18 cellular contexts compared by ENCODE assay signal in the genomic region with DNA sequence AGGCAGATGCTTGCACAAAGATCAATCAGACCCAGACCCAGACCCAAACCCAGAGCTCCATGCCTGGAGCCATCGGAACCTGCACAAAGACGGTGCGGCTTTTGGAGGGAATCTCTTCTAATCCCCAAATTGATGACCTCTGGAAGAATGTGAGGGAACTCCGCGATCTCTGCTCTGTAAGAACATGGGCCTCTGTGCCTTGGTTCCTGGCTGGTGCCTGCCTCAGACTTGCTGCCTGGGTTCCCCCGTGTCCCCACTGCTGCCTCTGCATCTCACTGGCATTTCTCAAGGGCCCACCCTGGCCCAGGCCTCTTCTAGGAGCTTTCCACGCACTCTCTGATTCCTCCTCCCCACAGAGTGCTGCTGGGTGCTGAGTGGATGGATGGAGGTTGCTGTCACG.
DNase-seq lines count a peak whose midpoint lies in the region; ATAC-seq, FAIRE-seq and TF ChIP-seq lines count a peak whose summit lies in the region.
"Had no signal": no experiment of that assay in that cellular context is flagged by ENCODE, and none has a peak within 500 bp of the region (broad histone marks: within the 10 kb centered on the region; RNA-seq: fewer than 3 reads in every experiment).

No MANE protein-coding gene starts in this region.

- H3K27me3 Mint-ChIP-seq in activated CD8-positive, alpha-beta memory T cell treated with anti-CD3 and anti-CD28 coated beads, Interleukin-2, amount 10 ng/mL, durations not matched to agents 7 days and 5 days, result no peaks in the 10 kb centered on the region

- no peak for FAIRE-seq in GM12892 (lab: Jason Lieb, UNC)
- FAIRE-seq: G401.6, GM12891, GM18507 had no signal

- DNase-seq in activated CD8-positive, alpha-beta memory T cell treated with anti-CD3 and anti-CD28 coated beads, Interleukin-2, amount 10 ng/mL, durations not matched to agents 7 days and 5 days, result peak; percentile 5
- DNase-seq in coronary artery (ENCODE audit: low spot score) (peak; percentile 36), left lobe of liver (ENCODE audit: low spot score) (peak; percentile 19), GM12892 (ENCODE audit: insufficient read length) (no peak), DMS114 treated with DMSO at 0.1 percent for 48 hours (lab: John Stamatoyannopoulos, UW; ENCODE audit: unreplicated experiment) (no peak)
- DNase-seq in stimulated activated effector memory CD8-positive, alpha-beta T cell treated with anti-CD3 and anti-CD28 coated beads, Interleukin-12 subunit alpha, Interleukin-12 subunit beta, amount 100 ng/mL, for 72 hours (ENCODE audit: low spot score in 2 of 2), result no peak
- DNase-seq: Calu3, DMS53, DND-41 had no signal

- H3K4me1 Mint-ChIP-seq in activated CD8-positive, alpha-beta memory T cell treated with anti-CD3 and anti-CD28 coated beads, Interleukin-2, amount 10 ng/mL, durations not matched to agents 7 days and 5 days, result no peaks in the 10 kb centered on the region
- H3K4me1 Mint-ChIP-seq in stimulated activated effector memory CD8-positive, alpha-beta T cell treated with anti-CD3 and anti-CD28 coated beads, Interleukin-12 subunit alpha, Interleukin-12 subunit beta, amount 100 ng/mL, for 72 hours, result no peaks in the 10 kb centered on the region
- H3K4me1 Mint-ChIP-seq: B cell had no signal

- H3K4me3 ChIP-seq in coronary artery, result no peak overlapping the region
- H3K4me3 ChIP-seq: BLaER1 treated with 17β-estradiol and CSF1 and Interleukin-3, amounts not matched to agents 10 nM and 100 nM; HAP-1 had no signal

- no peak overlapping the region for H3K27ac Mint-ChIP-seq in activated CD8-positive, alpha-beta memory T cell treated with anti-CD3 and anti-CD28 coated beads, Interleukin-2, amount 10 ng/mL, durations not matched to agents 7 days and 5 days
- H3K27ac Mint-ChIP-seq in stimulated activated effector memory CD8-positive, alpha-beta T cell treated with anti-CD3 and anti-CD28 coated beads, Interleukin-12 subunit alpha, Interleukin-12 subunit beta, amount 100 ng/mL, for 72 hours, result peak overlapping the region; percentile 33
- H3K27ac Mint-ChIP-seq: B cell; CD8-positive, alpha-beta T cell had no signal

- peaks cover 4% of the 10 kb centered on the region for H3K9me3 Mint-ChIP-seq in activated CD8-positive, alpha-beta memory T cell treated with anti-CD3 and anti-CD28 coated beads, Interleukin-2, amount 10 ng/mL, durations not matched to agents 7 days and 5 days (ENCODE audit: low read depth)
- no peaks in the 10 kb centered on the region for H3K9me3 Mint-ChIP-seq in stimulated activated effector memory CD8-positive, alpha-beta T cell treated with anti-CD3 and anti-CD28 coated beads, Interleukin-12 subunit alpha, Interleukin-12 subunit beta, amount 100 ng/mL, for 72 hours
- H3K9me3 Mint-ChIP-seq: CD8-positive, alpha-beta T cell had no signal

- no peak overlapping the region for H3K27ac ChIP-seq in coronary artery
- H3K27ac ChIP-seq: BLaER1 treated with 17β-estradiol and CSF1 and Interleukin-3, amounts not matched to agents 10 nM and 100 nM; HL-60 had no signal

- H3K36me3 Mint-ChIP-seq in activated CD8-positive, alpha-beta memory T cell treated with anti-CD3 and anti-CD28 coated beads, Interleukin-2, amount 10 ng/mL, durations not matched to agents 7 days and 5 days, result no peaks in the 10 kb centered on the region
- H3K36me3 Mint-ChIP-seq in stimulated activated effector memory CD8-positive, alpha-beta T cell treated with anti-CD3 and anti-CD28 coated beads, Interleukin-12 subunit alpha, Interleukin-12 subunit beta, amount 100 ng/mL, for 72 hours, result no peaks in the 10 kb centered on the region
- H3K36me3 Mint-ChIP-seq: CD8-positive, alpha-beta T cell had no signal

- no peak overlapping the region for H3K4me3 Mint-ChIP-seq in activated CD8-positive, alpha-beta memory T cell treated with anti-CD3 and anti-CD28 coated beads, Interleukin-2, amount 10 ng/mL, durations not matched to agents 7 days and 5 days
- no peak overlapping the region for H3K4me3 Mint-ChIP-seq in stimulated activated effector memory CD8-positive, alpha-beta T cell treated with anti-CD3 and anti-CD28 coated beads, Interleukin-12 subunit alpha, Interleukin-12 subunit beta, amount 100 ng/mL, for 72 hours
- H3K4me3 Mint-ChIP-seq: B cell; CD8-positive, alpha-beta T cell had no signal

- TF ChIP-seq POLR2A in GM12892 (IDR thresholded peaks at IDR 0.05; ENCODE audit: low read depth, low read length), result no peak

- no peak for TF ChIP-seq CTCF in coronary artery (IDR thresholded peaks at IDR 0.05)

- no peak for ATAC-seq in activated CD8-positive, alpha-beta memory T cell treated with anti-CD3 and anti-CD28 coated beads, Interleukin-2, amount 10 ng/mL, durations not matched to agents 7 days and 5 days
- no peak for ATAC-seq in left lobe of liver
- ATAC-seq in stimulated activated effector memory CD8-positive, alpha-beta T cell treated with anti-CD3 and anti-CD28 coated beads, Interleukin-12 subunit alpha, Interleukin-12 subunit beta, amount 100 ng/mL, for 72 hours, result no peak
- no peak for ATAC-seq in GM21619 (IDR thresholded peaks at IDR 0.05; ENCODE audit: unreplicated experiment)
- ATAC-seq: CD8-positive, alpha-beta T cell had no signal

- CTCF ChIA-PET in activated CD8-positive, alpha-beta memory T cell treated with anti-CD3 and anti-CD28 coated beads, Interleukin-2, amount 10 ng/mL, durations not matched to agents 7 days and 5 days (lab: Charles Lee), result no interaction called here

Comparison
In these comparisons a context has a peak if more than half of its experiments do, and no peak if none do; other contexts are left out.
1. DNase-seq: peak in activated CD8-positive, alpha-beta memory T cell treated with anti-CD3 and anti-CD28 coated beads, Interleukin-2, amount 10 ng/mL, durations not matched to agents 7 days and 5 days (single experiment), coronary artery (single experiment) and left lobe of liver (single experiment); none in stimulated activated effector memory CD8-positive, alpha-beta T cell treated with anti-CD3 and anti-CD28 coated beads, Interleukin-12 subunit alpha, Interleukin-12 subunit beta, amount 100 ng/mL, for 72 hours (0 of 2), GM12892 (single experiment) and DMS114 treated with DMSO at 0.1 percent for 48 hours (single experiment).